Comparison of ENCODE assay signal across 11 cellular contexts in the genomic region with DNA sequence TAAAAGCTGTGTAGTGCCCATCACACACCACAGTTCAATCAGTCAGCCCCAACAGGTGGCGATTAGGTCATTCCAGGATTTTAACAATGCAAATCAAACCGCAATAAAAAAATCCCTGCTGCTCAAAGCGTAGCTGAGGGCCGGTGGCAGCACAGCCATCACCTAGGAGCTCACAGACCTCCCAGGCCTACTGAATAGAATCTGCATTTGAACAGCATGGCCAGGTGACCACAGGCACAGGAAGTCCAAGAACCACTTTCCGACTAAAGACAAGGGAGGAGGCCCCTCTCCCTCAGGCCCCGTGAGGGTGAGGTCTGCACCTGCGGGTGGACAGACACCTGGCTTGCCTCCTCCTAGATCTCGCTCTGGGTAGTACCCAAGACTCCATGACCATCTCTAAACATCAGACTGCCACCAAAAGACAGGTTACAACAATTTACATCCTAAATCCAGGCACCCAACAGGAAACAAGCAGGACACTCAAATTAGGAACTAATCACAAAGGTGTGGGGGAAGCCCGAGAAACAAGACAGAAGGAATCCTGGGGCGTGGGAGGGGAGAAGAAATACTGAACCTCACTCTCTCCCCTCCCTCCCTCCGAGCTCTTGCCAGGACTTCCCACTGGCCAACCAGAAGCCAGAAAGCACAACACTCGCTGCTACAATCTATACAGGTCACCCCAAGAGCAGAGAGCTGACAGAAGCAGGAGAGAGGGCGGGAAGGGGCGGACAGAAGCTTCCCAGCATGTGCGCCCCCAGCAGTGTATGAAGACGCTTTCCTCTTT. TPM values are rescaled to one million over a fixed set of nuclear protein-coding genes. Genes with fewer than 3 reads are reported as not detected.
DNase-seq lines count a peak whose midpoint lies in the region; ATAC-seq, FAIRE-seq and TF ChIP-seq lines count a peak whose summit lies in the region.
"Had no signal": no experiment of that assay in that cellular context is flagged by ENCODE, and none has a peak within 500 bp of the region (broad histone marks: within the 10 kb centered on the region; RNA-seq: fewer than 3 reads in every experiment).

No MANE protein-coding gene starts in this region.

- H3K9ac ChIP-seq in ES-I3 (ENCODE audit: low read depth, low read length) (peak overlapping the region; percentile 28), HepG2 (ENCODE audit: insufficient read depth, low read depth, low read length) (no peak overlapping the region)

- DNase-seq in NCI-H69 (lab: John Stamatoyannopoulos, UW) (peak; percentile 59), islet precursor cell (peak; percentile 70), HepG2 (ENCODE audit: low spot score) (no peak), NCI-H1048 (lab: John Stamatoyannopoulos, UW) (no peak), HTR-8/SVneo (ENCODE audit: insufficient read length, low spot score) (no peak), urothelium cell line (ENCODE audit: low spot score) (no peak)
- DNase-seq: DND-41 had no signal

- CTCF ChIA-PET in HepG2 (lab: Yijun Ruan, JAX; ENCODE audit: low intra/inter-chr PET ratio, low total read pairs) = no interaction called here

- WGBS in HepG2 (ENCODE audit: low lambda C conversion rate) = 89% methylated on average over 15 of the region's 16 CpGs

- no peak overlapping the region for H3K4me3 ChIP-seq in HepG2 (replicated peaks in 1 of 3; ENCODE audit: insufficient read depth in 1 of 3, low read depth in 2 of 3, low read length in 3 of 3)
- H3K4me3 ChIP-seq: SK-N-MC had no signal

- H3K4me1 ChIP-seq in ES-I3 (ENCODE audit: insufficient read depth, low read length) (peaks cover 54% of the 10 kb centered on the region), HepG2 (ENCODE audit: insufficient read depth, low read length) (peaks cover 85% of the 10 kb centered on the region)

- TF ChIP-seq EP300 in HepG2 (IDR thresholded peaks at IDR 0.05; ENCODE audit: low read depth in 2 of 2, low read length in 2 of 2) = no peak
- TF ChIP-seq EP300 in HepG2 (CRISPR knock-in tag; IDR thresholded peaks at IDR 0.05; ENCODE audit: borderline replicate concordance) = no peak

- peaks cover 92% of the 10 kb centered on the region for H3K79me2 ChIP-seq in HepG2 (ENCODE audit: insufficient read depth, low read length)

- 0 out of 2 replicates have a peak, but pooled peaks cover 2% of the 10 kb centered on the region for H3K36me3 ChIP-seq in ES-I3 (ENCODE audit: insufficient read depth, low read length)
- peaks cover 1 to 9% of the 10 kb centered on the region in 2 experiments; a peak in 4 of 5 replicates for H3K36me3 ChIP-seq in HepG2 (replicated peaks in 1 of 2; ENCODE audit: control insufficient read depth in 1 of 2, insufficient read depth in 2 of 2, low read length in 2 of 2)

- H2AFZ ChIP-seq in HepG2 (ENCODE audit: low read length) = no peak overlapping the region

- peaks cover 7% of the 10 kb centered on the region; the same call in 1 of the 2 replicates for H4K20me1 ChIP-seq in HepG2 (ENCODE audit: insufficient read depth, low read length)

- intact Hi-C loops in HepG2 (cut with micrococcal nuclease; ENCODE audit: unreplicated experiment) = no loop called here

- no peak for TF ChIP-seq CTCF in HepG2 (CRISPR knock-in tag; IDR thresholded peaks at IDR 0.05)

- no peak for TF ChIP-seq RAD21 in HepG2 (CRISPR knock-in tag; IDR thresholded peaks at IDR 0.05)

- H3K27ac ChIP-seq in HepG2 (ENCODE audit: extremely low read length, insufficient read depth, low read length) = no peak overlapping the region
- H3K27ac ChIP-seq: HL-60, SK-N-MC had no signal

- ATAC-seq in GM21717 (IDR thresholded peaks at IDR 0.05; ENCODE audit: unreplicated experiment) = peak; percentile 42
- no peak for ATAC-seq in HepG2

- no TSS peak for BruUV-seq in HepG2 (replicated peaks; lab: Mats Ljungman, UMichigan)

- FAIRE-seq in HepG2 (lab: Jason Lieb, UNC) (no peak), HTR-8/SVneo (lab: Jason Lieb, UNC) (no peak), urothelium cell line (lab: Jason Lieb, UNC) (no peak)

- no peak for TF ChIP-seq POLR2A in HepG2 (IDR thresholded peaks at IDR 0.05; ENCODE audit: insufficient read depth in 1 of 2, low read depth in 2 of 2, low read length in 2 of 2)

- H3K9me3 ChIP-seq in ES-I3 (ENCODE audit: control insufficient read depth, insufficient read depth, low read length) (no peaks in the 10 kb centered on the region), HepG2 (ENCODE audit: low read length) (no peaks in the 10 kb centered on the region)

- no peak overlapping the region for H3K4me2 ChIP-seq in HepG2 (ENCODE audit: low read depth, low read length)

- in situ Hi-C loops in HepG2 (cut with HindIII; ENCODE audit: extremely low pct_ligation_motif_present, low pct_unique_long_range_greater_than_20kb) = no loop called here

- POLR2A ChIA-PET in HepG2 (lab: Yijun Ruan, JAX) = interaction anchor here (1.0 kb wide), 1 partner anchor 14 kb away, joined by 3 read pairs; no protein-coding TSS in a partner anchor

- H3K27me3 ChIP-seq in HepG2 (ENCODE audit: control insufficient read depth in 1 of 2, insufficient read depth in 2 of 2, low read length in 2 of 2) = no peaks in the 10 kb centered on the region

TF ChIP-seq in HepG2, 621 proteins besides CTCF, POLR2A, EP300 and RAD21:
- no peak for TF ChIP-seq ZNF713 (CRISPR knock-in tag; IDR thresholded peaks at IDR 0.05)
- TF ChIP-seq TAF1 (CRISPR knock-in tag; IDR thresholded peaks at IDR 0.05) = no peak
- no peak for TF ChIP-seq PHF21A (CRISPR knock-in tag; IDR thresholded peaks at IDR 0.05)
- no peak for TF ChIP-seq KLF6 (CRISPR knock-in tag; IDR thresholded peaks at IDR 0.05)
- no peak for TF ChIP-seq ATF7 (IDR thresholded peaks at IDR 0.05)
- no peak for TF ChIP-seq ATF7 (CRISPR knock-in tag; IDR thresholded peaks at IDR 0.05)
TF ChIP-seq in HepG2: peak in this region for 0.

RNA-seq across cellular contexts. Expression of a gene that starts 19.2 kb away (rescaled TPM):
- total RNA-seq in HepG2 (2016; rRNA removed; fragmentation: Illumina TruSeq; extraction: Trizol) = 16.2 and 23.3 TPM in 2 replicates
- 7.2 and 7.5 TPM in 2 replicates for total RNA-seq in HepG2 (2016; cell fraction: cytosol; rRNA removed; fragmentation: Illumina TruSeq; extraction: Trizol; ENCODE audit: low read depth)
- total RNA-seq in HepG2 (2016; cell fraction: insoluble cytoplasmic fraction; rRNA removed; fragmentation: Illumina TruSeq; extraction: Trizol) = 16.1 and 17.2 TPM in 2 replicates
- 26.9 and 27.9 TPM in 2 replicates for total RNA-seq in HepG2 (2016; cell fraction: membrane; rRNA removed; fragmentation: Illumina TruSeq; extraction: Trizol)
- total RNA-seq in HepG2 (2016; cell fraction: nucleus; rRNA removed; fragmentation: Illumina TruSeq; extraction: Trizol) = 14.4 and 16.2 TPM in 2 replicates
- polyA plus RNA-seq in HepG2 (2011; rRNA removed) = 50.9 and 68.0 TPM in 2 replicates
- polyA plus RNA-seq in HepG2 (2011; cell fraction: cytosol; rRNA removed) = 45.6 and 47.6 TPM in 2 replicates
- polyA plus RNA-seq in HepG2 (2011; cell fraction: nucleus; rRNA removed) = 34.2 and 39.3 TPM in 2 replicates
- polyA plus RNA-seq in HepG2 (2012) = 39.2 and 40.4 TPM in 2 replicates
- 11.0 and 12.4 TPM in 2 replicates for polyA plus RNA-seq in HepG2 (2016; cell fraction: cytosol; fragmentation: Illumina TruSeq; extraction: Trizol; ENCODE audit: low read depth)
- 33.6 and 42.6 TPM in 2 replicates for polyA plus RNA-seq in HepG2 (2016; cell fraction: insoluble cytoplasmic fraction; fragmentation: Illumina TruSeq; extraction: Trizol; ENCODE audit: low read depth)
- polyA plus RNA-seq in HepG2 (2016; cell fraction: membrane; fragmentation: Illumina TruSeq; extraction: Trizol; ENCODE audit: low read depth) = 39.2 and 40.8 TPM in 2 replicates
- polyA plus RNA-seq in HepG2 (2016; cell fraction: nucleus; fragmentation: Illumina TruSeq; extraction: Trizol; ENCODE audit: insufficient read depth, low read depth) = 26.9 and 29.3 TPM in 2 replicates
- polyA minus RNA-seq in HepG2 (2011; rRNA and poly(A)+ RNA removed; ENCODE audit: low replicate concordance) = 54.6 and 166 TPM in 2 replicates
- polyA minus RNA-seq in HepG2 (2011; cell fraction: cytosol; rRNA and poly(A)+ RNA removed) = 37.4 and 48.5 TPM in 2 replicates
- 30.9 and 39.8 TPM in 2 replicates for polyA minus RNA-seq in HepG2 (2011; cell fraction: nucleus; rRNA and poly(A)+ RNA removed)

Comparison
In these comparisons a context has a peak if more than half of its experiments do, and no peak if none do; other contexts are left out.
1. DNase-seq: peak in NCI-H69 (single experiment) and islet precursor cell (single experiment); none in HepG2 (single experiment), NCI-H1048 (single experiment), HTR-8/SVneo (single experiment) and urothelium cell line (single experiment).